8 cellular contexts compared by ENCODE assay signal in genomic region chr20:57718490-57719009, GRCh38. TPM values are rescaled to one million over a fixed set of nuclear protein-coding genes. Genes with fewer than 3 reads are reported as not detected.
DNase-seq lines count a peak whose midpoint lies in the region; ATAC-seq, FAIRE-seq and TF ChIP-seq lines count a peak whose summit lies in the region.

No MANE protein-coding gene starts in this region.

- intact Hi-C loops in kidney (cut with DNase I) = no loop called here

- DNase-seq in NCI-H2196 (lab: John Stamatoyannopoulos, UW; ENCODE audit: unreplicated experiment) (peak; percentile 95), kidney (peak; percentile 98)
- DNase-seq in activated CD4-positive, alpha-beta T cell treated with anti-CD3 and anti-CD28 coated beads for 4 hours = peak; percentile 90 to 92
- peak; percentile 79 to 84 for DNase-seq in stimulated activated CD4-positive, alpha-beta T cell treated with anti-CD3 and anti-CD28 coated beads, Interleukin-15, amount 100 ng/mL, for 1 hour (ENCODE audit: low read depth in 1 of 2, low spot score in 1 of 2)

- H3K27me3 ChIP-seq in ACC112 (ENCODE audit: insufficient read depth, low read length) = peaks cover 3% of the 10 kb centered on the region; the same call in 1 of the 2 replicates

- FAIRE-seq in kidney (lab: Jason Lieb, UNC) = peak; percentile 98

- H3K79me2 ChIP-seq in ACC112 (ENCODE audit: control insufficient read depth, insufficient read depth, low read length, unreplicated experiment) = no peaks in the 10 kb centered on the region

- H3K27ac ChIP-seq in ACC112 (ENCODE audit: low read depth, low read length) (no peak overlapping the region), cingulate gyrus (ENCODE audit: low read depth, low read length) (peak overlapping the region; percentile 13), kidney (ENCODE audit: low read depth in 2 of 2, low read length in 2 of 2) (no peak overlapping the region)

- peak overlapping the region; percentile 76 for H2AFZ ChIP-seq in ACC112 (ENCODE audit: low read length, unreplicated experiment)

- H3K4me1 ChIP-seq in ACC112 (ENCODE audit: control insufficient read depth, insufficient read depth, low read length, unreplicated experiment) = peaks cover 28% of the 10 kb centered on the region
- peaks cover 0 to 6% of the 10 kb centered on the region in 2 donors for H3K4me1 ChIP-seq in kidney (ENCODE audit: control insufficient read depth in 1 of 2, insufficient read depth in 1 of 2, low read depth in 1 of 2, low read length in 2 of 2)

- no peaks in the 10 kb centered on the region for H3K9me3 ChIP-seq in kidney (ENCODE audit: control insufficient read depth in 1 of 2, low read length in 2 of 2)

- H3K36me3 ChIP-seq in ACC112 (ENCODE audit: insufficient read depth, low read length) = no peaks in the 10 kb centered on the region
- no peaks in the 10 kb centered on the region for H3K36me3 ChIP-seq in kidney (ENCODE audit: control insufficient read depth in 1 of 2, insufficient read depth in 2 of 2, low read length in 2 of 2)

- peak; percentile 95 for ATAC-seq in GM18907 (IDR thresholded peaks at IDR 0.05; ENCODE audit: unreplicated experiment)
- ATAC-seq in HG03139 (IDR thresholded peaks at IDR 0.05; ENCODE audit: unreplicated experiment) = peak; percentile 91

- no peak for TF ChIP-seq CTCF in kidney (IDR thresholded peaks at IDR 0.05; ENCODE audit: borderline replicate concordance, extremely low read depth, insufficient read depth)

- H3K4me3 ChIP-seq in ACC112 (ENCODE audit: low read depth, low read length) (peak overlapping the region; percentile 77), kidney (ENCODE audit: low read length in 2 of 2) (peak overlapping the region; percentile 33 to 53)

- H3K9ac ChIP-seq in kidney (ENCODE audit: low read length in 2 of 2) = no peak overlapping the region

RNA-seq across cellular contexts. Expression of gene PMEPA1, which starts 8.7 kb away (rescaled TPM):
- 30.4 TPM for total RNA-seq in kidney
- 12.9 TPM for polyA plus RNA-seq in kidney (ENCODE audit: insufficient read depth, low read depth, low replicate concordance)
